ENCODE assay signal across 7 cellular contexts in genomic region chr4:143890323-143890722, GRCh38. TPM values are rescaled to one million over a fixed set of nuclear protein-coding genes. Genes with fewer than 3 reads are reported as not detected.
"Had no signal": no experiment of that assay in that cellular context is flagged by ENCODE, and none has a peak within 500 bp of the region (broad histone marks: within the 10 kb centered on the region; RNA-seq: fewer than 3 reads in every experiment).

No MANE protein-coding gene starts in this region.

RNA-seq across cellular contexts. Expression of gene GYPE, which starts 15.0 kb away (rescaled TPM):
- total RNA-seq: endothelial cell of umbilical vein, foreskin keratinocyte, hepatocyte, left lobe of liver, mammary epithelial cell, mesothelial cell of epicardium, myocyte had no signal
- polyA plus RNA-seq: foreskin keratinocyte, hepatocyte, mammary epithelial cell had no signal
